In the genomic region with DNA sequence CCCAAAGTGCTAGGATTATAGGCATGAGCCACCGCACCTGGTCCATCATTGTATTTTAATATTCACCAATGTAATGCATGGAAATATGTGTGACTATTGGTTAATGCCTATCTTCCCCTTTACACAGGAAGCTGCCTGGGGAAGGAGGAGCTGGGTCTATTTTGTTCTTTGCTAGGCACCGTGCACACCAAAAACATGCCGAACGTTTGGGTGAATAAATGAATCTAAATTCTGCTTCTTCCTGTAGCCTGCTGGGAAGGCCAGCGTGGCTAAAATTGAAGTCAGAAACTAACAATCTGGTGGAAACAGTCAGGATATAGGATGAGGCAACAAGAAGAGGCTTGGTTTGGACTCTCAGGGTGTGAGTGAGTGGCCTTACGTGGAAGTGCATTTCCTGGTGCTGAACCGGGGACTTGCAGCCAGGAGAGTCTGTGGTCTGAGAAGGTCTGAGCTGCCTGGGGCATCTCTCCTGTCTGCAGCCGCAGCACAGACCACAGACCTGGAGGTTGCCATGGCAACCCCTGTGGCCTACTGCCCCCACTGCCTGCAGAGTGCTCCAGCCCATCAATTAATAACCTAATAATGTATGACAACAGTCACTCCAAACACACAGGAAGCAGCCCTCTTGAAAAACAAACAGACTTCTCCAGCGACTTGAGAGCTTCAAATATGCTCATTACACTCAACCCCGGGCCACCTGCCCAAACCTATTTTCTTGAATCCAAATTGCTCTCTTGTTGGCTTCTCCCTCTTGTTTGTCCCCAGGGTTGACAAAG, we compare ENCODE assay signal across 1 cellular context.
TF ChIP-seq lines count a peak whose summit lies in the region.

No MANE protein-coding gene starts in this region.

TF ChIP-seq in GM12878, 131 proteins besides CTCF, POLR2A, EP300 and RAD21 (continued from another document):
- TF ChIP-seq, protein P1, sequence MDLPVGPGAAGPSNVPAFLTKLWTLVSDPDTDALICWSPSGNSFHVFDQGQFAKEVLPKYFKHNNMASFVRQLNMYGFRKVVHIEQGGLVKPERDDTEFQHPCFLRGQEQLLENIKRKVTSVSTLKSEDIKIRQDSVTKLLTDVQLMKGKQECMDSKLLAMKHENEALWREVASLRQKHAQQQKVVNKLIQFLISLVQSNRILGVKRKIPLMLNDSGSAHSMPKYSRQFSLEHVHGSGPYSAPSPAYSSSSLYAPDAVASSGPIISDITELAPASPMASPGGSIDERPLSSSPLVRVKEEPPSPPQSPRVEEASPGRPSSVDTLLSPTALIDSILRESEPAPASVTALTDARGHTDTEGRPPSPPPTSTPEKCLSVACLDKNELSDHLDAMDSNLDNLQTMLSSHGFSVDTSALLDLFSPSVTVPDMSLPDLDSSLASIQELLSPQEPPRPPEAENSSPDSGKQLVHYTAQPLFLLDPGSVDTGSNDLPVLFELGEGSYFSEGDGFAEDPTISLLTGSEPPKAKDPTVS (IDR thresholded peaks at IDR 0.05; ENCODE audit: low read depth, low read length), result no peak
- TF ChIP-seq NR2F1 (conservative IDR thresholded peaks at IDR 0.05), result peak; percentile 84
- TF ChIP-seq ELK1 (IDR thresholded peaks at IDR 0.05; ENCODE audit: low read depth, low read length), result 0 out of 2 replicates have a peak, but pooled peaks have one; percentile 8
- TF ChIP-seq ZNF217 (IDR thresholded peaks at IDR 0.05), result peak; percentile 69; the same call in 1 of the 2 replicates
- TF ChIP-seq IKZF1 (conservative IDR thresholded peaks at IDR 0.05), result peak; percentile 96
- no peak for TF ChIP-seq RCOR1 (conservative IDR thresholded peaks at IDR 0.05; ENCODE audit: low read depth, low read length)
- no peak for TF ChIP-seq POU2F2 (IDR thresholded peaks at IDR 0.05; ENCODE audit: borderline replicate concordance, low read depth, low read length)
- peak; percentile 58; the same call in 1 of the 2 replicates for TF ChIP-seq SMARCA5 (IDR thresholded peaks at IDR 0.05)
- TF ChIP-seq, protein P2, sequence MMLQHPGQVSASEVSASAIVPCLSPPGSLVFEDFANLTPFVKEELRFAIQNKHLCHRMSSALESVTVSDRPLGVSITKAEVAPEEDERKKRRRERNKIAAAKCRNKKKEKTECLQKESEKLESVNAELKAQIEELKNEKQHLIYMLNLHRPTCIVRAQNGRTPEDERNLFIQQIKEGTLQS (IDR thresholded peaks at IDR 0.05; ENCODE audit: borderline replicate concordance, extremely low read depth, low read depth, low read length), result no peak
- TF ChIP-seq ZSCAN29 (IDR thresholded peaks at IDR 0.05), result peak; percentile 68; the same call in 1 of the 2 replicates
- no peak for TF ChIP-seq EZH2 (IDR thresholded peaks at IDR 0.05; ENCODE audit: borderline replicate concordance, control insufficient read depth, low read depth, low read length)
- no peak for TF ChIP-seq MYC (IDR thresholded peaks at IDR 0.05; ENCODE audit: insufficient read depth, insufficient read length, insufficient replicate concordance, low read length, severe bottlenecking)
- TF ChIP-seq MAX (IDR thresholded peaks at IDR 0.05; ENCODE audit: low read depth, low read length), result peak; percentile 39; the same call in 1 of the 2 replicates
- no peak for TF ChIP-seq HDAC2 (IDR thresholded peaks at IDR 0.05)
- TF ChIP-seq IRF3 (IDR thresholded peaks at IDR 0.05), result no peak
- TF ChIP-seq TAF1 (IDR thresholded peaks at IDR 0.05; ENCODE audit: borderline replicate concordance, low read depth, low read length), result no peak
- peak; percentile 39; the same call in 1 of the 2 replicates for TF ChIP-seq CREM (IDR thresholded peaks at IDR 0.05; ENCODE audit: low read depth)
- TF ChIP-seq GATAD2B (conservative IDR thresholded peaks at IDR 0.05; ENCODE audit: low read depth), result peak; percentile 86
- TF ChIP-seq, protein P3, sequence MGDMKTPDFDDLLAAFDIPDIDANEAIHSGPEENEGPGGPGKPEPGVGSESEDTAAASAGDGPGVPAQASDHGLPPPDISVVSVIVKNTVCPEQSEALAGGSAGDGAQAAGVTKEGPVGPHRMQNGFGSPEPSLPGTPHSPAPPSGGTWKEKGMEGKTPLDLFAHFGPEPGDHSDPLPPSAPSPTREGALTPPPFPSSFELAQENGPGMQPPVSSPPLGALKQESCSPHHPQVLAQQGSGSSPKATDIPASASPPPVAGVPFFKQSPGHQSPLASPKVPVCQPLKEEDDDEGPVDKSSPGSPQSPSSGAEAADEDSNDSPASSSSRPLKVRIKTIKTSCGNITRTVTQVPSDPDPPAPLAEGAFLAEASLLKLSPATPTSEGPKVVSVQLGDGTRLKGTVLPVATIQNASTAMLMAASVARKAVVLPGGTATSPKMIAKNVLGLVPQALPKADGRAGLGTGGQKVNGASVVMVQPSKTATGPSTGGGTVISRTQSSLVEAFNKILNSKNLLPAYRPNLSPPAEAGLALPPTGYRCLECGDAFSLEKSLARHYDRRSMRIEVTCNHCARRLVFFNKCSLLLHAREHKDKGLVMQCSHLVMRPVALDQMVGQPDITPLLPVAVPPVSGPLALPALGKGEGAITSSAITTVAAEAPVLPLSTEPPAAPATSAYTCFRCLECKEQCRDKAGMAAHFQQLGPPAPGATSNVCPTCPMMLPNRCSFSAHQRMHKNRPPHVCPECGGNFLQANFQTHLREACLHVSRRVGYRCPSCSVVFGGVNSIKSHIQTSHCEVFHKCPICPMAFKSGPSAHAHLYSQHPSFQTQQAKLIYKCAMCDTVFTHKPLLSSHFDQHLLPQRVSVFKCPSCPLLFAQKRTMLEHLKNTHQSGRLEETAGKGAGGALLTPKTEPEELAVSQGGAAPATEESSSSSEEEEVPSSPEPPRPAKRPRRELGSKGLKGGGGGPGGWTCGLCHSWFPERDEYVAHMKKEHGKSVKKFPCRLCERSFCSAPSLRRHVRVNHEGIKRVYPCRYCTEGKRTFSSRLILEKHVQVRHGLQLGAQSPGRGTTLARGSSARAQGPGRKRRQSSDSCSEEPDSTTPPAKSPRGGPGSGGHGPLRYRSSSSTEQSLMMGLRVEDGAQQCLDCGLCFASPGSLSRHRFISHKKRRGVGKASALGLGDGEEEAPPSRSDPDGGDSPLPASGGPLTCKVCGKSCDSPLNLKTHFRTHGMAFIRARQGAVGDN (IDR thresholded peaks at IDR 0.05), result peak; percentile 72
- TF ChIP-seq, protein P4, sequence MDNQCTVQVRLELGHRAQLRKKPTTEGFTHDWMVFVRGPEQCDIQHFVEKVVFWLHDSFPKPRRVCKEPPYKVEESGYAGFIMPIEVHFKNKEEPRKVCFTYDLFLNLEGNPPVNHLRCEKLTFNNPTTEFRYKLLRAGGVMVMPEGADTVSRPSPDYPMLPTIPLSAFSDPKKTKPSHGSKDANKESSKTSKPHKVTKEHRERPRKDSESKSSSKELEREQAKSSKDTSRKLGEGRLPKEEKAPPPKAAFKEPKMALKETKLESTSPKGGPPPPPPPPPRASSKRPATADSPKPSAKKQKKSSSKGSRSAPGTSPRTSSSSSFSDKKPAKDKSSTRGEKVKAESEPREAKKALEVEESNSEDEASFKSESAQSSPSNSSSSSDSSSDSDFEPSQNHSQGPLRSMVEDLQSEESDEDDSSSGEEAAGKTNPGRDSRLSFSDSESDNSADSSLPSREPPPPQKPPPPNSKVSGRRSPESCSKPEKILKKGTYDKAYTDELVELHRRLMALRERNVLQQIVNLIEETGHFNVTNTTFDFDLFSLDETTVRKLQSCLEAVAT (IDR thresholded peaks at IDR 0.05), result peak; percentile 72; the same call in 1 of the 2 replicates
- no peak; the same call in 1 of the 2 replicates for TF ChIP-seq NFIC (IDR thresholded peaks at IDR 0.05; ENCODE audit: low read depth, low read length)
- peak; percentile 66 for TF ChIP-seq NBN (IDR thresholded peaks at IDR 0.05)
- TF ChIP-seq YBX1 (IDR thresholded peaks at IDR 0.05), result no peak
- TF ChIP-seq CHD1 (IDR thresholded peaks at IDR 0.05; ENCODE audit: low read depth, low read length), result no peak
- TF ChIP-seq CHD2 (IDR thresholded peaks at IDR 0.05; ENCODE audit: borderline replicate concordance, low read depth, low read length), result peak; percentile 76; the same call in 1 of the 2 replicates
